11 cellular contexts compared by ENCODE assay signal in the genomic region with DNA sequence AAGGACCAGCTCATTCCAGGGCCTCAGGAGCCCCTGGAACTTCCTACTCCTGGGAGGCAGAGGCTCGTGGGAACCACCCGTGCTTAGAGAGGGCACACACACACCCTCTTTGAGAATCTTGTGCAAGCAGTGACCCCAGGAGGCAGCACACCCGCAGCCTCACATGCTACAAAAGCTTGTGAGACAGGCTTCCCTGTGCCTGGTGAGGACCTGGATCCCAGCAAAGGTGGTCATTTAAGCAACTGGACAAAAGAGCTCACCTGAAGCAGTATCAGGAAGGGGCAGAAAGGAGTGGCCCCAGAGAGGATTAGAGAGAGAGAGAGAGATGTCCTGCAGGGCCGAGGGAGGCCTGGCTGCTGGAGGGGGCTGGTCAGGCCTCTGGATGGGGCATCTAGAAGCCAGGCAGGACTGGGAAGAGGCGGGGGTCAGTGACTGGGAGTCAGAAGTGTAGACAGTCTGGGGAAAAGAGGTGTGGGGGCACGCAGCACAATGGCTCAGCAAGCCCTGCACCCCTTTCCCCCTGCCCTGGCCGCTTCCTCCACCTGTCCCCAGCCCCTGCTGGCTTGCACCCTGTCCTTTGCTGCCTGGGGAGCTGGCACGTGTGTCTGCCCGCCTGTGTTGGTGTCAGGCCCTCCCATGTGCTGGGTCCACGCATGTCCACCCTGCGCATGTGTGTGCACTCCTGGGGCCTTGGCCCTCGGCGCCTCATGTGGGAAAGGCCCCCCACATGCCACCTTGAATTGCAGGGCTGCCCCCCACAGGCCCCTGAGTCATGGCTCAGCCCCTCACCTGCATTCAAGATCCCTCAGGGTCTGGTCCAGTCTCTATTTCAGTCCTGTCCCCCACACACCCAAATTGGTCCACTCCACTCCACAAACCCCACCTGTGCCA. TPM values are rescaled to one million over a fixed set of nuclear protein-coding genes. Genes with fewer than 3 reads are reported as not detected.
DNase-seq lines count a peak whose midpoint lies in the region; ATAC-seq and TF ChIP-seq lines count a peak whose summit lies in the region.
"Had no signal": no experiment of that assay in that cellular context is flagged by ENCODE, and none has a peak within 500 bp of the region (broad histone marks: within the 10 kb centered on the region; RNA-seq: fewer than 3 reads in every experiment).

No MANE protein-coding gene starts in this region.

- 66 to 91% (median 84%) methylated on average over 5 to 13 of the region's 13 CpGs for WGBS in adrenal gland, 4 donors

- no peak overlapping the region for H3K4me3 ChIP-seq in adrenal gland
- H3K4me3 ChIP-seq: psoas muscle had no signal

- peak overlapping the region; percentile 36 for H3K4me3 Mint-ChIP-seq in type B pancreatic cell

- H3K36me3 Mint-ChIP-seq in type B pancreatic cell = no peaks in the 10 kb centered on the region

- TF ChIP-seq POLR2A in adrenal gland (IDR thresholded peaks at IDR 0.05) = no peak

- ATAC-seq in Right ventricle myocardium inferior = no peak

- H3K27ac Mint-ChIP-seq in type B pancreatic cell = peak overlapping the region; percentile 77

- H3K9me3 ChIP-seq in adrenal gland (replicated peaks in 1 of 3) = no peaks in the 10 kb centered on the region
- H3K9me3 ChIP-seq: psoas muscle had no signal

- DNase-seq in cardiac septum (ENCODE audit: low spot score) = peak; percentile 66
- DNase-seq in Right ventricle myocardium inferior (ENCODE audit: missing footprints) = no peak
- DNase-seq in adrenal gland = peak in 4 of 7 donors; percentile 5 to 49 (median 12)
- DNase-seq in mesenteric fat pad (ENCODE audit: low spot score) = peak; percentile 84
- peak; percentile 66 for DNase-seq in type B pancreatic cell (ENCODE audit: extremely low spot score, unreplicated experiment)
- no peak for DNase-seq in Kasumi-1 (lab: John Stamatoyannopoulos, UW)
- no peak for DNase-seq in EL
- DNase-seq in activated CD4-positive, alpha-beta T cell treated with anti-CD3 and anti-CD28 coated beads, Interleukin-2, amount 50 U/mL, for 1 hour = no peak
- DNase-seq: erythroblast, NCI-H524 treated with DMSO at 0.1 percent for 48 hours had no signal

- H3K27me3 Mint-ChIP-seq in type B pancreatic cell = no peaks in the 10 kb centered on the region

- no peaks in the 10 kb centered on the region for H3K4me1 Mint-ChIP-seq in type B pancreatic cell (ENCODE audit: unreplicated experiment)

- no peaks in the 10 kb centered on the region for H3K27me3 ChIP-seq in adrenal gland

- intact Hi-C loops in cardiac septum (cut with DNase I) (no loop called here), Right ventricle myocardium inferior (cut with DNase I) (no loop called here), adrenal gland (cut with DNase I) (loop anchor here in 1 of 2 donors (5.0 to 10.0 kb wide), 3 partner anchors 38 to 461 kb away; a partner anchor contains a TSS)

- no peak overlapping the region for H3K27ac ChIP-seq in adrenal gland
- H3K27ac ChIP-seq: psoas muscle had no signal

- TF ChIP-seq CTCF in adrenal gland (IDR thresholded peaks at IDR 0.05) (no peak), type B pancreatic cell (conservative IDR thresholded peaks at IDR 0.05) (no peak)

- H3K4me1 ChIP-seq in adrenal gland (replicated peaks in 1 of 2) = no peaks in the 10 kb centered on the region
- H3K4me1 ChIP-seq: psoas muscle had no signal

- no peaks in the 10 kb centered on the region for H3K36me3 ChIP-seq in adrenal gland (replicated peaks in 1 of 2)

- H3K9me3 Mint-ChIP-seq in type B pancreatic cell = no peaks in the 10 kb centered on the region

RNA-seq across cellular contexts. Expression of a gene that starts 36.9 kb away (rescaled TPM):
- total RNA-seq in cardiac septum = 101 TPM
- 98.3 TPM for total RNA-seq in Right ventricle myocardium inferior
- total RNA-seq in adrenal gland = 100 to 1,000 TPM; 181 to 387 (median 230) TPM
- 100 to 1,000 TPM; 129 to 256 (median 202) TPM for polyA plus RNA-seq in adrenal gland
- 558 TPM for total RNA-seq in mesenteric fat pad
- 288 and 377 TPM in 2 replicates for total RNA-seq in type B pancreatic cell (ENCODE audit: low replicate concordance)

RNA-seq across cellular contexts. Expression of a gene that starts 39.0 kb away (rescaled TPM):
- total RNA-seq in cardiac septum (2.7 TPM), Right ventricle myocardium inferior (4.5 TPM), adrenal gland (10 to 100 TPM in 5 of 8 donors, 1 to 10 TPM in 3; 8.6 to 15.3 (median 10.7) TPM), mesenteric fat pad (24.8 TPM), type B pancreatic cell (ENCODE audit: low replicate concordance) (0.77 TPM in 1 of 2 replicates, not detected in the other)
- polyA plus RNA-seq in adrenal gland = 10 to 100 TPM in 2 of 3 donors, 1 to 10 TPM in 1; 1.4 to 31.5 (median 16.7) TPM

Comparison
In these comparisons a context has a peak if more than half of its experiments do, and no peak if none do; other contexts are left out.
1. DNase-seq: peak in cardiac septum (single experiment), adrenal gland (4 of 7), mesenteric fat pad (single experiment) and type B pancreatic cell (single experiment); none in Right ventricle myocardium inferior (single experiment), Kasumi-1 (0 of 2), EL (single experiment) and activated CD4-positive, alpha-beta T cell treated with anti-CD3 and anti-CD28 coated beads, Interleukin-2, amount 50 U/mL, for 1 hour (single experiment).